11 cellular contexts compared by ENCODE assay signal in genomic region chr2:102049756-102050443, GRCh38. TPM values are rescaled to one million over a fixed set of nuclear protein-coding genes. Genes with fewer than 3 reads are reported as not detected.
A peak's percentile ranks its signal among the peaks of the same experiment; 100 is the strongest.
DNase-seq lines count a peak whose midpoint lies in the region; ATAC-seq and TF ChIP-seq lines count a peak whose summit lies in the region.
"Had no signal": no experiment of that assay in that cellular context is flagged by ENCODE, and none has a peak within 500 bp of the region (broad histone marks: within the 10 kb centered on the region; RNA-seq: fewer than 3 reads in every experiment).

No MANE protein-coding gene starts in this region.

- in situ Hi-C loops in GM13977 (cut with MboI; ENCODE audit: low pct_unique_long_range_greater_than_20kb, low sequenced_read_pairs, unreplicated experiment) = no loop called here

- ATAC-seq in upper lobe of left lung (ENCODE audit: low FRiP score in 2 of 2) = peak in 1 of 2 donors; percentile 43

- H3K4me1 Mint-ChIP-seq in nephron = peaks cover 46% of the 10 kb centered on the region

- TF ChIP-seq EP300 in upper lobe of left lung (IDR thresholded peaks at IDR 0.05) = peak in 1 of 4 donors; percentile 24

- H3K4me3 Mint-ChIP-seq in nephron = no peak overlapping the region
- H3K4me3 Mint-ChIP-seq: stimulated activated naive CD8-positive, alpha-beta T cell treated with anti-CD3 and anti-CD28 coated beads, Interleukin-15, Interleukin-2, amounts not matched to agents 100 ng/mL and 50 ng/mL, for 24 hours had no signal

- H3K36me3 ChIP-seq in upper lobe of left lung = no peaks in the 10 kb centered on the region

- WGBS in upper lobe of left lung, 2 donors = 56 to 60% methylated on average over 10 of the region's 10 CpGs

- DNase-seq in fibroblast of villous mesenchyme (ENCODE audit: low read depth) (peak; percentile 61), upper lobe of left lung (no peak), HuH-7.5 (ENCODE audit: low spot score) (no peak), GM13977 (ENCODE audit: low spot score) (no peak)
- no peak for DNase-seq in activated CD4-positive, CD25-positive, alpha-beta regulatory T cell (lab: John Stamatoyannopoulos, UW)
- DNase-seq: NCI-H2227 treated with DMSO at 0.1 percent for 48 hours had no signal

- no peaks in the 10 kb centered on the region for H3K27me3 ChIP-seq in upper lobe of left lung

- peaks cover 6% of the 10 kb centered on the region for H3K27me3 Mint-ChIP-seq in nephron (ENCODE audit: low read depth)

- H3K36me3 Mint-ChIP-seq in nephron (ENCODE audit: low read depth) = no peaks in the 10 kb centered on the region

- peak in 1 of 4 donors; percentile 16 for TF ChIP-seq POLR2A in upper lobe of left lung (IDR thresholded peaks at IDR 0.05)

- peaks cover 43 to 66% (median 55%) of the 10 kb centered on the region in 4 donors for H3K4me1 ChIP-seq in upper lobe of left lung

- peak overlapping the region; percentile 87 to 98 (median 88) for H3K27ac Mint-ChIP-seq in nephron
- H3K27ac Mint-ChIP-seq: stimulated activated naive CD8-positive, alpha-beta T cell treated with anti-CD3 and anti-CD28 coated beads, Interleukin-15, Interleukin-2, amounts not matched to agents 100 ng/mL and 50 ng/mL, for 24 hours had no signal

- TF ChIP-seq CTCF in VCaP (conservative IDR thresholded peaks at IDR 0.05) = no peak
- no peak for TF ChIP-seq CTCF in fibroblast of villous mesenchyme (IDR thresholded peaks at IDR 0.05; ENCODE audit: insufficient read depth, low read depth, low read length)
- no peak for TF ChIP-seq CTCF in nephron (IDR thresholded peaks at IDR 0.05; ENCODE audit: unreplicated experiment in 3 of 3)
- no peak for TF ChIP-seq CTCF in upper lobe of left lung (IDR thresholded peaks at IDR 0.05)
- no peak for TF ChIP-seq CTCF in GM13977 (IDR thresholded peaks at IDR 0.05; ENCODE audit: extremely low read depth, insufficient read depth, missing control alignments)

- no peaks in the 10 kb centered on the region for H3K9me3 ChIP-seq in upper lobe of left lung

- H3K4me3 ChIP-seq in fibroblast of villous mesenchyme (ENCODE audit: low read depth, low read length) (no peak overlapping the region), upper lobe of left lung (no peak overlapping the region)

- H3K27ac ChIP-seq in VCaP (peak overlapping the region; percentile 6), upper lobe of left lung (peak overlapping the region; percentile 58 to 84 (median 74))

- no peaks in the 10 kb centered on the region for H3K9me3 Mint-ChIP-seq in nephron
- H3K9me3 Mint-ChIP-seq: stimulated activated naive CD8-positive, alpha-beta T cell treated with anti-CD3 and anti-CD28 coated beads, Interleukin-15, Interleukin-2, amounts not matched to agents 100 ng/mL and 50 ng/mL, for 24 hours had no signal

RNA-seq across cellular contexts. Expression of gene IL1R2, which starts 58.1 kb away (rescaled TPM):
- total RNA-seq in fibroblast of villous mesenchyme (0.32 TPM in 1 of 2 replicates, not detected in the other), upper lobe of left lung (10 to 100 TPM; 24.7 to 84.8 (median 60.0) TPM)
- total RNA-seq: Daoy, dermis microvascular lymphatic vessel endothelial cell had no signal

Comparison
In these comparisons a context has a peak if more than half of its experiments do, and no peak if none do; other contexts are left out.
1. RNA of gene IL1R2, which starts 58.1 kb away (total RNA-seq): 24.7 to 84.8 TPM in upper lobe of left lung; 0.32 TPM in fibroblast of villous mesenchyme; every median in the first group is over 10 times any median in the second.